In the genomic region with DNA sequence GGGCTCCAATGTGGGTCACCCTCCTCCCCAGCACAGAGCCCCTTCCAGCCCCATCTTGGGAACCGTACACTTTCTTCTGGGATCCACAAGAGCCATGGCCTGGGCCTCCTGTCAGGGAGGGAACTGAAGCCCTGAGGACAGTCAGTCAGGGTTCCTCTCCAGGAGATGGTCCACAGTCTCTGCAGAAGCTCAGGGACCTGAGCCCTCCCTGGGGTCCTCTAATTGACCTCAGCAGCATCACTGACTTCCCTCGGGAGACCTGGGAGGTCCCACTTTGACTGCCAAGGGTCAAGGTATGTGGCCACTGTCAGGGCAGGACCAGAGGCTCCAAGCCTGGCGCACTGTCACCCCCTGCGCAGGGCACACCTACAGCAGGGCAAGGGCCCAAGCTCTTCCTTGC, we compare ENCODE assay signal across 11 cellular contexts. TPM values are rescaled to one million over a fixed set of nuclear protein-coding genes. Genes with fewer than 3 reads are reported as not detected.
A peak's percentile ranks its signal among the peaks of the same experiment; 100 is the strongest.
DNase-seq lines count a peak whose midpoint lies in the region; ATAC-seq lines count a peak whose summit lies in the region.
"Had no signal": no experiment of that assay in that cellular context is flagged by ENCODE, and none has a peak within 500 bp of the region (broad histone marks: within the 10 kb centered on the region; RNA-seq: fewer than 3 reads in every experiment).

No MANE protein-coding gene starts in this region.

- DNase-seq in activated T-cell treated with anti-CD3 and anti-CD28 coated beads, Interleukin-2, amount 50 U/mL, for 24 hours: no peak
- DNase-seq in activated T-cell treated with anti-CD3 and anti-CD28 coated beads, Interleukin-2, amount 50 U/mL, for 1 hour: no peak
- DNase-seq in stimulated activated naive CD8-positive, alpha-beta T cell treated with anti-CD3 and anti-CD28 coated beads, Interleukin-15, amount 100 ng/mL, for 72 hours: no peak
- no peak for DNase-seq in activated naive CD4-positive, alpha-beta T cell treated with Interleukin-2 at 50 U/mL for 16 hours
- DNase-seq in HCEC 1CT: no peak
- DNase-seq: NCI-H774 had no signal

- H3K36me3 Mint-ChIP-seq in activated T-cell treated with anti-CD3 and anti-CD28 coated beads, Interleukin-2, amount 50 U/mL, for 24 hours (ENCODE audit: low read depth): peaks cover 39% of the 10 kb centered on the region

- H3K27me3 Mint-ChIP-seq in activated T-cell treated with anti-CD3 and anti-CD28 coated beads, Interleukin-2, amount 50 U/mL, for 24 hours: no peaks in the 10 kb centered on the region
- H3K27me3 Mint-ChIP-seq in stimulated activated naive CD8-positive, alpha-beta T cell treated with anti-CD3 and anti-CD28 coated beads, Interleukin-15, amount 100 ng/mL, for 72 hours: no peaks in the 10 kb centered on the region

- peak overlapping the region; percentile 1 for H3K4me3 Mint-ChIP-seq in activated T-cell treated with anti-CD3 and anti-CD28 coated beads, Interleukin-2, amount 50 U/mL, for 24 hours
- no peak overlapping the region for H3K4me3 Mint-ChIP-seq in stimulated activated naive CD8-positive, alpha-beta T cell treated with anti-CD3 and anti-CD28 coated beads, Interleukin-15, amount 100 ng/mL, for 72 hours
- H3K4me3 Mint-ChIP-seq: mesothelial cell of epicardium had no signal

- ATAC-seq in HG02840 (IDR thresholded peaks at IDR 0.05; ENCODE audit: low FRiP score, unreplicated experiment): peak; percentile 15
- ATAC-seq in esophagus mucosa: peak; percentile 37
- no peak for ATAC-seq in stimulated activated naive CD8-positive, alpha-beta T cell treated with anti-CD3 and anti-CD28 coated beads, Interleukin-15, amount 100 ng/mL, for 72 hours
- ATAC-seq in GM21515 (IDR thresholded peaks at IDR 0.05; ENCODE audit: unreplicated experiment): no peak

- peaks cover 7% of the 10 kb centered on the region for H3K4me1 Mint-ChIP-seq in activated T-cell treated with anti-CD3 and anti-CD28 coated beads, Interleukin-2, amount 50 U/mL, for 24 hours (ENCODE audit: low read depth)
- peaks cover 7% of the 10 kb centered on the region for H3K4me1 Mint-ChIP-seq in stimulated activated naive CD8-positive, alpha-beta T cell treated with anti-CD3 and anti-CD28 coated beads, Interleukin-15, amount 100 ng/mL, for 72 hours
- H3K4me1 Mint-ChIP-seq: mesothelial cell of epicardium had no signal

- H3K9me3 Mint-ChIP-seq in activated T-cell treated with anti-CD3 and anti-CD28 coated beads, Interleukin-2, amount 50 U/mL, for 24 hours: no peaks in the 10 kb centered on the region
- H3K9me3 Mint-ChIP-seq in stimulated activated naive CD8-positive, alpha-beta T cell treated with anti-CD3 and anti-CD28 coated beads, Interleukin-15, amount 100 ng/mL, for 72 hours: no peaks in the 10 kb centered on the region
- H3K9me3 Mint-ChIP-seq: activated naive CD4-positive, alpha-beta T cell treated with anti-CD3 and anti-CD28 coated beads, Interleukin-2, amount 50 U/mL, for 72 hours; mesothelial cell of epicardium had no signal

- H3K27ac Mint-ChIP-seq in activated T-cell treated with anti-CD3 and anti-CD28 coated beads, Interleukin-2, amount 50 U/mL, for 24 hours: peak overlapping the region; percentile 53
- peak overlapping the region; percentile 69 to 78 for H3K27ac Mint-ChIP-seq in stimulated activated naive CD8-positive, alpha-beta T cell treated with anti-CD3 and anti-CD28 coated beads, Interleukin-15, amount 100 ng/mL, for 72 hours
- H3K27ac Mint-ChIP-seq: mesothelial cell of epicardium had no signal

RNA-seq across cellular contexts. Expression of a gene that starts 32.3 kb away (rescaled TPM):
- total RNA-seq in esophagus mucosa: 6.6 TPM

RNA-seq across cellular contexts. Expression of a gene that starts 58.4 kb away (rescaled TPM):
- 56.6 TPM for total RNA-seq in esophagus mucosa

Comparison
In these comparisons a context has a peak if more than half of its experiments do, and no peak if none do; other contexts are left out.
1. ATAC-seq: peak in HG02840 (single experiment) and esophagus mucosa (single experiment); none in stimulated activated naive CD8-positive, alpha-beta T cell treated with anti-CD3 and anti-CD28 coated beads, Interleukin-15, amount 100 ng/mL, for 72 hours (single experiment) and GM21515 (single experiment).